Comparison of ENCODE assay signal across 20 cellular contexts in genomic region chr22:40256501-40256900, GRCh38.
A peak's percentile ranks its signal among the peaks of the same experiment; 100 is the strongest.
DNase-seq lines count a peak whose midpoint lies in the region; ATAC-seq and TF ChIP-seq lines count a peak whose summit lies in the region.
"Had no signal": no experiment of that assay in that cellular context is flagged by ENCODE, and none has a peak within 500 bp of the region (broad histone marks: within the 10 kb centered on the region; RNA-seq: fewer than 3 reads in every experiment).

No MANE protein-coding gene starts in this region.

- no peak for ATAC-seq in stimulated activated naive CD8-positive, alpha-beta T cell treated with anti-CD3 and anti-CD28 coated beads, Interleukin-15, Interleukin-2, amounts not matched to agents 100 U/mL and 50 U/mL, for 24 hours
- ATAC-seq in naive thymus-derived CD8-positive, alpha-beta T cell, result no peak
- no peak for ATAC-seq in GM21825 (IDR thresholded peaks at IDR 0.05; ENCODE audit: unreplicated experiment)
- ATAC-seq: HepG2, left lobe of liver, Right ventricle myocardium inferior had no signal

- H3K4me3 Mint-ChIP-seq in T-helper 2 cell treated with Interferon-gamma antibody and Interleukin-4, amounts not matched to agents 5 μg/mL and 100 μg/mL, for 36 hours, result no peak overlapping the region
- H3K4me3 Mint-ChIP-seq in stimulated activated naive CD8-positive, alpha-beta T cell treated with anti-CD3 and anti-CD28 coated beads, Interleukin-15, Interleukin-2, amounts not matched to agents 100 ng/mL and 50 ng/mL, for 24 hours, result no peak overlapping the region
- H3K4me3 Mint-ChIP-seq in naive thymus-derived CD8-positive, alpha-beta T cell, result peak overlapping the region in 3 of 10 donors; percentile 8 to 34 (median 8)
- H3K4me3 Mint-ChIP-seq: B cell had no signal

- H3K27ac Mint-ChIP-seq in T-helper 2 cell treated with Interferon-gamma antibody and Interleukin-4, amounts not matched to agents 5 μg/mL and 100 μg/mL, for 36 hours, result peak overlapping the region; percentile 8
- peak overlapping the region; percentile 3 for H3K27ac Mint-ChIP-seq in stimulated activated naive CD8-positive, alpha-beta T cell treated with anti-CD3 and anti-CD28 coated beads, Interleukin-15, Interleukin-2, amounts not matched to agents 100 ng/mL and 50 ng/mL, for 24 hours
- H3K27ac Mint-ChIP-seq in naive thymus-derived CD8-positive, alpha-beta T cell, result peak overlapping the region; percentile 49 to 91 (median 84)

- no peak overlapping the region for H3K27ac ChIP-seq in OCI-LY7 (ENCODE audit: low read depth, low read length, poor library complexity, severe bottlenecking)

- H3K79me2 ChIP-seq in OCI-LY7 (ENCODE audit: insufficient read depth, low read depth, low read length), result no peaks in the 10 kb centered on the region

- H3K9me2 ChIP-seq in OCI-LY7 (ENCODE audit: insufficient read depth, low read length), result no peaks in the 10 kb centered on the region

- H3K4me3 ChIP-seq in OCI-LY7 (ENCODE audit: low read depth, low read length, poor library complexity, severe bottlenecking), result no peak overlapping the region
- H3K4me3 ChIP-seq: upper lobe of left lung had no signal

- no peaks in the 10 kb centered on the region for H3K9me3 Mint-ChIP-seq in T-helper 2 cell treated with Interferon-gamma antibody and Interleukin-4, amounts not matched to agents 5 μg/mL and 100 μg/mL, for 36 hours
- no peaks in the 10 kb centered on the region for H3K9me3 Mint-ChIP-seq in stimulated activated naive CD8-positive, alpha-beta T cell treated with anti-CD3 and anti-CD28 coated beads, Interleukin-15, Interleukin-2, amounts not matched to agents 100 ng/mL and 50 ng/mL, for 24 hours
- H3K9me3 Mint-ChIP-seq in naive thymus-derived CD8-positive, alpha-beta T cell, result no peaks in the 10 kb centered on the region

- H3K4me2 ChIP-seq in OCI-LY7 (ENCODE audit: low read length), result no peak overlapping the region

- no peak for TF ChIP-seq CTCF in OCI-LY7 (conservative IDR thresholded peaks at IDR 0.05; ENCODE audit: low read length)

- POLR2A ChIA-PET in naive thymus-derived CD8-positive, alpha-beta T cell (lab: Charles Lee), result no interaction called here
- POLR2A ChIA-PET in OCI-LY7 (lab: Charles Lee), result interaction anchor here (0.6 kb wide), 1 partner anchor 484 kb away, joined by 3 read pairs; no protein-coding TSS in a partner anchor

- peaks cover 29% of the 10 kb centered on the region for H3K4me1 Mint-ChIP-seq in T-helper 2 cell treated with Interferon-gamma antibody and Interleukin-4, amounts not matched to agents 5 μg/mL and 100 μg/mL, for 36 hours (ENCODE audit: low read depth)
- peaks cover 65% of the 10 kb centered on the region for H3K4me1 Mint-ChIP-seq in stimulated activated naive CD8-positive, alpha-beta T cell treated with anti-CD3 and anti-CD28 coated beads, Interleukin-15, Interleukin-2, amounts not matched to agents 100 ng/mL and 50 ng/mL, for 24 hours (ENCODE audit: low read depth)
- peaks cover 42 to 77% (median 58%) of the 10 kb centered on the region in 4 donors for H3K4me1 Mint-ChIP-seq in naive thymus-derived CD8-positive, alpha-beta T cell

- no peaks in the 10 kb centered on the region for H3K9me3 ChIP-seq in OCI-LY7 (ENCODE audit: low read length)
- H3K9me3 ChIP-seq: upper lobe of left lung had no signal

- H3K36me3 Mint-ChIP-seq in T-helper 2 cell treated with Interferon-gamma antibody and Interleukin-4, amounts not matched to agents 5 μg/mL and 100 μg/mL, for 36 hours (ENCODE audit: low read depth), result peaks cover 37% of the 10 kb centered on the region
- H3K36me3 Mint-ChIP-seq in stimulated activated naive CD8-positive, alpha-beta T cell treated with anti-CD3 and anti-CD28 coated beads, Interleukin-15, Interleukin-2, amounts not matched to agents 100 ng/mL and 50 ng/mL, for 24 hours (ENCODE audit: low read depth), result peaks cover 31% of the 10 kb centered on the region
- H3K36me3 Mint-ChIP-seq in naive thymus-derived CD8-positive, alpha-beta T cell, result peaks cover 5 to 68% (median 16%) of the 10 kb centered on the region in 3 donors

- H2AFZ ChIP-seq in OCI-LY7 (ENCODE audit: low read length), result no peak overlapping the region

- no peak for DNase-seq in T-helper 2 cell treated with Interferon-gamma antibody and Interleukin-4, amounts not matched to agents 5 μg/mL and 100 μg/mL, for 36 hours (ENCODE audit: low spot score)
- DNase-seq in T-helper 2 cell, result no peak
- DNase-seq in stimulated activated naive CD8-positive, alpha-beta T cell treated with anti-CD3 and anti-CD28 coated beads, Interleukin-15, Interleukin-2, amounts not matched to agents 100 U/mL and 50 U/mL, for 24 hours, result no peak
- DNase-seq in naive thymus-derived CD8-positive, alpha-beta T cell, result no peak
- no peak for DNase-seq in posterior vena cava (ENCODE audit: low spot score)
- no peak for DNase-seq in OCI-LY7 (ENCODE audit: low spot score)
- DNase-seq: 8988T; activated effector memory CD4-positive, alpha-beta T cell treated with anti-CD3 and anti-CD28 coated beads, Interleukin-2, amount 50 U/mL, for 16 hours; anterior cingulate cortex; glutamatergic neuron; NCI-H526; nucleus accumbens; SW 1271; upper lobe of left lung had no signal

- CTCF ChIA-PET in OCI-LY7 (lab: Charles Lee; ENCODE audit: unreplicated experiment), result no interaction called here

- BruUV-seq in OCI-LY7 (replicated peaks; lab: Mats Ljungman, UMichigan), result no TSS peak

- H4K20me1 ChIP-seq in OCI-LY7 (ENCODE audit: insufficient read depth, low read length), result no peaks in the 10 kb centered on the region

- H3K27me3 Mint-ChIP-seq in T-helper 2 cell treated with Interferon-gamma antibody and Interleukin-4, amounts not matched to agents 5 μg/mL and 100 μg/mL, for 36 hours (ENCODE audit: low read depth), result no peaks in the 10 kb centered on the region
- H3K27me3 Mint-ChIP-seq in stimulated activated naive CD8-positive, alpha-beta T cell treated with anti-CD3 and anti-CD28 coated beads, Interleukin-15, Interleukin-2, amounts not matched to agents 100 ng/mL and 50 ng/mL, for 24 hours, result no peaks in the 10 kb centered on the region
- no peaks in the 10 kb centered on the region for H3K27me3 Mint-ChIP-seq in naive thymus-derived CD8-positive, alpha-beta T cell
- H3K27me3 Mint-ChIP-seq: B cell had no signal

- intact Hi-C loops in posterior vena cava (cut with DNase I) (no loop called here), OCI-LY7 (cut with micrococcal nuclease; ENCODE audit: unreplicated experiment) (no loop called here)

- H3K36me3 ChIP-seq in OCI-LY7 (ENCODE audit: insufficient read depth, low read length), result peaks cover 27% of the 10 kb centered on the region

- H3K4me1 ChIP-seq in OCI-LY7 (ENCODE audit: insufficient read depth, low read length, poor library complexity, severe bottlenecking), result no peaks in the 10 kb centered on the region

Comparison
In these comparisons a context has a peak if more than half of its experiments do, and no peak if none do; other contexts are left out.
1. H3K27ac Mint-ChIP-seq: peak in every context shown above with its lines; median percentile 84 in naive thymus-derived CD8-positive, alpha-beta T cell; 8 in T-helper 2 cell treated with Interferon-gamma antibody and Interleukin-4, amounts not matched to agents 5 μg/mL and 100 μg/mL, for 36 hours; 3 in stimulated activated naive CD8-positive, alpha-beta T cell treated with anti-CD3 and anti-CD28 coated beads, Interleukin-15, Interleukin-2, amounts not matched to agents 100 ng/mL and 50 ng/mL, for 24 hours.